In genomic region chr3:12935023-12935860, GRCh38 we compare ENCODE assay signal across 18 cellular contexts.
DNase-seq lines count a peak whose midpoint lies in the region; ATAC-seq and TF ChIP-seq lines count a peak whose summit lies in the region.
"Had no signal": no experiment of that assay in that cellular context is flagged by ENCODE, and none has a peak within 500 bp of the region (broad histone marks: within the 10 kb centered on the region; RNA-seq: fewer than 3 reads in every experiment).

No MANE protein-coding gene starts in this region.

- no peak for TF ChIP-seq EP300 in suprapubic skin (IDR thresholded peaks at IDR 0.05)

- TF ChIP-seq POLR2A in suprapubic skin (IDR thresholded peaks at IDR 0.05) = no peak

- H3K4me1 ChIP-seq in ascending aorta = peaks cover 26 to 72% of the 10 kb centered on the region in 2 donors
- H3K4me1 ChIP-seq in lower lobe of right lung = peaks cover 50% of the 10 kb centered on the region
- H3K4me1 ChIP-seq in suprapubic skin = peaks cover 49% of the 10 kb centered on the region

- H3K27ac ChIP-seq in ascending aorta = peak overlapping the region; percentile 88 to 89
- peak overlapping the region; percentile 6 for H3K27ac ChIP-seq in lower lobe of right lung
- H3K27ac ChIP-seq in temporal lobe (ENCODE audit: low read depth, low read length) = peak overlapping the region; percentile 73
- H3K27ac ChIP-seq in suprapubic skin = no peak overlapping the region
- H3K27ac ChIP-seq: hepatocyte, HL-60 had no signal

- no peak for TF ChIP-seq CTCF in ascending aorta (IDR thresholded peaks at IDR 0.05)
- no peak for TF ChIP-seq CTCF in lower lobe of right lung (IDR thresholded peaks at IDR 0.05)
- TF ChIP-seq CTCF in suprapubic skin (IDR thresholded peaks at IDR 0.05) = no peak
- TF ChIP-seq CTCF in GM20000 (IDR thresholded peaks at IDR 0.05; ENCODE audit: extremely low read depth, missing control alignments) = no peak

- H3K27me3 Mint-ChIP-seq in stimulated activated naive CD8-positive, alpha-beta T cell treated with anti-CD3 and anti-CD28 coated beads, Interleukin-15, amount 100 ng/mL, for 72 hours = no peaks in the 10 kb centered on the region
- H3K27me3 Mint-ChIP-seq: activated CD4-positive, alpha-beta T cell treated with anti-CD3 and anti-CD28 coated beads, Interleukin-2, amount 10 ng/mL, durations not matched to agents 7 days and 5 days; natural killer cell treated with Interleukin-12 subunit alpha and Interleukin-12 subunit beta and Interleukin-15 and Interleukin-18, amount 100 ng/mL, for 72 hours; stimulated activated naive CD8-positive, alpha-beta T cell treated with anti-CD3 and anti-CD28 coated beads, Interleukin-15, Interleukin-2, amounts not matched to agents 100 ng/mL and 50 ng/mL, for 24 hours had no signal

- no peak overlapping the region for H3K27ac Mint-ChIP-seq in stimulated activated naive CD8-positive, alpha-beta T cell treated with anti-CD3 and anti-CD28 coated beads, Interleukin-15, amount 100 ng/mL, for 72 hours
- H3K27ac Mint-ChIP-seq: activated CD4-positive, alpha-beta T cell treated with anti-CD3 and anti-CD28 coated beads, Interleukin-2, amount 10 ng/mL, durations not matched to agents 7 days and 5 days; natural killer cell treated with Interleukin-12 subunit alpha and Interleukin-12 subunit beta and Interleukin-15 and Interleukin-18, amount 100 ng/mL, for 72 hours; stimulated activated naive CD8-positive, alpha-beta T cell treated with anti-CD3 and anti-CD28 coated beads, Interleukin-15, Interleukin-2, amounts not matched to agents 100 ng/mL and 50 ng/mL, for 24 hours had no signal

- H3K4me1 Mint-ChIP-seq in stimulated activated naive CD8-positive, alpha-beta T cell treated with anti-CD3 and anti-CD28 coated beads, Interleukin-15, amount 100 ng/mL, for 72 hours = peaks cover 19% of the 10 kb centered on the region

- 89% methylated on average over 28 of the region's 37 CpGs for WGBS in suprapubic skin

- H3K27me3 ChIP-seq in ascending aorta (no peaks in the 10 kb centered on the region), lower lobe of right lung (ENCODE audit: low read depth) (no peaks in the 10 kb centered on the region), suprapubic skin (no peaks in the 10 kb centered on the region)
- H3K27me3 ChIP-seq: hepatocyte had no signal

- peaks cover 20 to 40% of the 10 kb centered on the region in 2 donors for H3K36me3 ChIP-seq in ascending aorta
- H3K36me3 ChIP-seq in lower lobe of right lung = peaks cover 92% of the 10 kb centered on the region
- peaks cover 67% of the 10 kb centered on the region for H3K36me3 ChIP-seq in suprapubic skin

- H3K9me3 ChIP-seq in ascending aorta = no peaks in the 10 kb centered on the region
- no peaks in the 10 kb centered on the region for H3K9me3 ChIP-seq in lower lobe of right lung
- no peaks in the 10 kb centered on the region for H3K9me3 ChIP-seq in suprapubic skin

- H3K9me3 Mint-ChIP-seq in stimulated activated naive CD8-positive, alpha-beta T cell treated with anti-CD3 and anti-CD28 coated beads, Interleukin-15, amount 100 ng/mL, for 72 hours = no peaks in the 10 kb centered on the region
- H3K9me3 Mint-ChIP-seq: activated CD4-positive, alpha-beta T cell treated with anti-CD3 and anti-CD28 coated beads, Interleukin-2, amount 10 ng/mL, durations not matched to agents 7 days and 5 days; natural killer cell treated with Interleukin-12 subunit alpha and Interleukin-12 subunit beta and Interleukin-15 and Interleukin-18, amount 100 ng/mL, for 72 hours; stimulated activated naive CD8-positive, alpha-beta T cell treated with anti-CD3 and anti-CD28 coated beads, Interleukin-15, Interleukin-2, amounts not matched to agents 100 ng/mL and 50 ng/mL, for 24 hours had no signal

- no peak for ATAC-seq in lower lobe of right lung
- no peak for ATAC-seq in stimulated activated naive CD8-positive, alpha-beta T cell treated with anti-CD3 and anti-CD28 coated beads, Interleukin-15, amount 100 ng/mL, for 72 hours
- ATAC-seq: natural killer cell treated with Interleukin-12 subunit alpha and Interleukin-12 subunit beta and Interleukin-15 and Interleukin-18, amount 100 ng/mL, for 72 hours; Panc1 had no signal

- no peak overlapping the region for H3K4me3 Mint-ChIP-seq in stimulated activated naive CD8-positive, alpha-beta T cell treated with anti-CD3 and anti-CD28 coated beads, Interleukin-15, amount 100 ng/mL, for 72 hours
- H3K4me3 Mint-ChIP-seq: activated CD4-positive, alpha-beta T cell treated with anti-CD3 and anti-CD28 coated beads, Interleukin-2, amount 10 ng/mL, durations not matched to agents 7 days and 5 days; CD14-positive monocyte; natural killer cell treated with Interleukin-12 subunit alpha and Interleukin-12 subunit beta and Interleukin-15 and Interleukin-18, amount 100 ng/mL, for 72 hours; stimulated activated naive CD8-positive, alpha-beta T cell treated with anti-CD3 and anti-CD28 coated beads, Interleukin-15, Interleukin-2, amounts not matched to agents 100 ng/mL and 50 ng/mL, for 24 hours had no signal

- intact Hi-C loops in ascending aorta (cut with DNase I) (loop anchor here (2.0 kb wide), 1 partner anchor 60 kb away; no protein-coding TSS in a partner anchor), lower lobe of right lung (cut with DNase I) (no loop called here)

- DNase-seq in HK-2 (ENCODE audit: unreplicated experiment) (peak; percentile 3), ascending aorta (ENCODE audit: low spot score in 2 of 2) (no peak), lower lobe of right lung (no peak), suprapubic skin (ENCODE audit: low spot score in 2 of 2) (no peak), GM20000 (ENCODE audit: low spot score) (no peak)
- DNase-seq in stimulated activated naive CD8-positive, alpha-beta T cell treated with anti-CD3 and anti-CD28 coated beads, Interleukin-15, amount 100 ng/mL, for 72 hours = no peak
- DNase-seq: activated CD4-positive, alpha-beta T cell treated with anti-CD3 and anti-CD28 coated beads, Interleukin-2, amount 10 ng/mL, durations not matched to agents 7 days and 5 days; activated T-cell treated with anti-CD3 and anti-CD28 coated beads, Interleukin-2, amount 50 U/mL, for 1 hour; Karpas-422; NCI-H146; NCI-H510A treated with DMSO at 0.1 percent for 48 hours had no signal

- no peak overlapping the region for H3K4me3 ChIP-seq in ascending aorta
- H3K4me3 ChIP-seq in lower lobe of right lung = no peak overlapping the region
- no peak overlapping the region for H3K4me3 ChIP-seq in suprapubic skin
- H3K4me3 ChIP-seq: hepatocyte had no signal
